8 cellular contexts compared by ENCODE assay signal in genomic region chr1:155744711-155745283, GRCh38. TPM values are rescaled to one million over a fixed set of nuclear protein-coding genes. Genes with fewer than 3 reads are reported as not detected.
DNase-seq lines count a peak whose midpoint lies in the region; ATAC-seq and TF ChIP-seq lines count a peak whose summit lies in the region.

No MANE protein-coding gene starts in this region.

- peak overlapping the region; percentile 71 for H3K9ac ChIP-seq in Karpas-422 (ENCODE audit: low read length)

- H3K9me3 ChIP-seq in BE2C (no peaks in the 10 kb centered on the region), Karpas-422 (ENCODE audit: low read length) (no peaks in the 10 kb centered on the region)

- H3K4me3 ChIP-seq in BE2C (ENCODE audit: low read depth, low read length) (peak overlapping the region; percentile 95), Karpas-422 (ENCODE audit: low read length) (peak overlapping the region; percentile 68)

- no peaks in the 10 kb centered on the region for H3K27me3 Mint-ChIP-seq in dendritic cell treated with granulocyte-macrophage colony-stimulating factor and Interleukin-4, amounts not matched to agents 40 ng/mL and 50 ng/mL, for 4 days
- H3K27me3 Mint-ChIP-seq in nephron (ENCODE audit: low read depth): no peaks in the 10 kb centered on the region

- H3K4me2 ChIP-seq in Karpas-422 (ENCODE audit: low read depth, low read length, poor library complexity, severe bottlenecking): peak overlapping the region; percentile 77

- TF ChIP-seq CTCF in BE2C (IDR thresholded peaks at IDR 0.05; ENCODE audit: low read depth, low read length) (no peak), nephron (IDR thresholded peaks at IDR 0.05; ENCODE audit: unreplicated experiment in 3 of 3) (no peak)

- H3K9me3 Mint-ChIP-seq in dendritic cell treated with granulocyte-macrophage colony-stimulating factor and Interleukin-4, amounts not matched to agents 40 ng/mL and 50 ng/mL, for 4 days: no peaks in the 10 kb centered on the region
- no peaks in the 10 kb centered on the region for H3K9me3 Mint-ChIP-seq in nephron

- DNase-seq in BE2C (no peak), Karpas-422 (no peak), NCI-H446 (lab: John Stamatoyannopoulos, UW) (no peak)
- no peak for DNase-seq in stimulated activated CD4-positive, alpha-beta T cell treated with anti-CD3 and anti-CD28 coated beads, Interleukin-2, amount 100 ng/mL, for 24 hours

- no peaks in the 10 kb centered on the region for H4K20me1 ChIP-seq in Karpas-422 (ENCODE audit: insufficient read depth, low read depth, low read length)

- H3K27ac ChIP-seq in Karpas-422 (ENCODE audit: low read length): peak overlapping the region; percentile 78

- H3K36me3 ChIP-seq in BE2C (peaks cover 12% of the 10 kb centered on the region), Karpas-422 (ENCODE audit: insufficient read depth, low read length) (no peaks in the 10 kb centered on the region)

- ATAC-seq in HG02642 (IDR thresholded peaks at IDR 0.05; ENCODE audit: poor library complexity, unreplicated experiment) (no peak), GM21381 (IDR thresholded peaks at IDR 0.05; ENCODE audit: unreplicated experiment) (no peak)

- intact Hi-C loops in dendritic cell treated with granulocyte-macrophage colony-stimulating factor and Interleukin-4, amounts not matched to agents 40 ng/mL and 50 ng/mL, for 4 days (cut with micrococcal nuclease): no loop called here

- H3K4me1 Mint-ChIP-seq in dendritic cell treated with granulocyte-macrophage colony-stimulating factor and Interleukin-4, amounts not matched to agents 40 ng/mL and 50 ng/mL, for 4 days (ENCODE audit: low read depth): no peaks in the 10 kb centered on the region
- no peaks in the 10 kb centered on the region for H3K4me1 Mint-ChIP-seq in nephron

- peak overlapping the region; percentile 16 for H2AFZ ChIP-seq in Karpas-422 (ENCODE audit: low read length)

- H3K27me3 ChIP-seq in BE2C: no peaks in the 10 kb centered on the region
- H3K27me3 ChIP-seq in Karpas-422 (ENCODE audit: low read length): no peaks in the 10 kb centered on the region

- H3K4me3 Mint-ChIP-seq in dendritic cell treated with granulocyte-macrophage colony-stimulating factor and Interleukin-4, amounts not matched to agents 40 ng/mL and 50 ng/mL, for 4 days: peak overlapping the region; percentile 96
- H3K4me3 Mint-ChIP-seq in nephron: peak overlapping the region; percentile 90 to 96 (median 95)

- H3K4me1 ChIP-seq in BE2C (no peaks in the 10 kb centered on the region), Karpas-422 (ENCODE audit: low read length) (peaks cover 6% of the 10 kb centered on the region; the same call in 1 of the 2 replicates)

- H3K36me3 Mint-ChIP-seq in dendritic cell treated with granulocyte-macrophage colony-stimulating factor and Interleukin-4, amounts not matched to agents 40 ng/mL and 50 ng/mL, for 4 days (ENCODE audit: low read depth): peaks cover 23% of the 10 kb centered on the region
- H3K36me3 Mint-ChIP-seq in nephron (ENCODE audit: low read depth): peaks cover 11% of the 10 kb centered on the region

- peak overlapping the region; percentile 94 for H3K27ac Mint-ChIP-seq in dendritic cell treated with granulocyte-macrophage colony-stimulating factor and Interleukin-4, amounts not matched to agents 40 ng/mL and 50 ng/mL, for 4 days
- H3K27ac Mint-ChIP-seq in nephron: peak overlapping the region; percentile 18 to 80 (median 79)

- H3K79me2 ChIP-seq in Karpas-422 (ENCODE audit: low read length): no peaks in the 10 kb centered on the region

- H3K9me2 ChIP-seq in Karpas-422 (replicated peaks; ENCODE audit: insufficient read depth, low read length): no peaks in the 10 kb centered on the region

RNA-seq across cellular contexts. Expression of gene DAP3, which starts 55.9 kb away (rescaled TPM):
- 236 TPM for polyA plus RNA-seq in BE2C (2012; ENCODE audit: insufficient read depth, insufficient read length, low read depth)
- total RNA-seq in Karpas-422 (2014; rRNA removed; shearing (Covaris generic); ENCODE audit: low replicate concordance): 102 and 107 TPM in 2 replicates

RNA-seq across cellular contexts. Expression of gene YY1AP1, which starts 56.2 kb away (rescaled TPM):
- polyA plus RNA-seq in BE2C (2012; ENCODE audit: insufficient read depth, insufficient read length, low read depth): 85.7 TPM
- 54.4 and 67.0 TPM in 2 replicates for total RNA-seq in Karpas-422 (2014; rRNA removed; shearing (Covaris generic); ENCODE audit: low replicate concordance)
